In the genomic region with DNA sequence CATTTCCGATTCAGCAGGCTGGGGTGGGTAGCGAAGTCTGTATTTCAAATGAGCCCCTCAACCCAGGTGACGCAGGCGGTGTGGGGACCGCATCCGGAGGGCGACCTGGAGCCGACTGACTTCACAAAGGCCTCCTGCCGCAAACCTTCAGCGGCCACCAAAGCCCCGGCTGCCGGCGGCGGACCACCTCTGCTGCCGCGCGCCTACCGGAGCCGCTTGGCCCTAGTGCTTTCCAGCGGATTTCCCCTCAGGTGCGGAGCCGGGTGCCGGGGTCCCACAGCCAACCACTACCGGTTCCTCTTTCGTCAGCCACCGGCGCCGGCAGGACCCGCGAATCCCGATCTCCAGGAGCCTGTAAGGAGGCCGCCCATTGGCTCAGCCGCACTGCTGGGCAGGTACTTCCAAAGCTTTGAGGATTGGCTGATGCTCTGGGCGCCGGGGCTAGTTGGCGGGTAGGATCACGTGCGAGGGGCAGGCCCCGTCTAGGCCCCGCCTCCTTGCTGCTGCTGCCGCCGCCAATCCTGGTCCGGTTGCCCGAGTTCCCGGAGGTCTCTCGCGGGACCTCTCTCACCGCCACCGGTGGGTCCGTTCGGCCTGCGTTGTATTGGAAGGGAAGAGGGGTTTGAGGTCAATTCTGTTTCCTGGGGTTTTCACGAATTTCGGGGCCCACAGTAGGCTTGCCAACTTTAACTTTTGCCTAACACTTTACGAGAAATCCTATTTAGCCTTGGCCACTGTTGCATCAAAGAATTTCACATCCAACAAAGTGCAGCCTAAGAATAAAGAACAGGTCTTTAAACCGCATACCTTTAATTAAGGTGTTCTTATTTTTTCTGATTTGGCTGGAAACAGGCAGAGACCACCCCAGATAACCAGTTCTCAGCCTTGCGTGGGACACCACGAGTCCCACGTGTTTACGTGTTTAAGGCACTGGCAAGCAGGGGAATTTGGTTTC, we compare ENCODE assay signal across 1 cellular context.
A peak's percentile ranks its signal among the peaks of the same experiment; 100 is the strongest.
TF ChIP-seq lines count a peak whose summit lies in the region.

A gene (plus strand): TSS at position 494 of the 955 bp plus-strand sequence. CDS start 5,732 bp downstream, outside the sequence.

TF ChIP-seq in SK-N-SH, 30 proteins besides CTCF, POLR2A, EP300 and RAD21 (continued from another document):
- TF ChIP-seq, protein P1, sequence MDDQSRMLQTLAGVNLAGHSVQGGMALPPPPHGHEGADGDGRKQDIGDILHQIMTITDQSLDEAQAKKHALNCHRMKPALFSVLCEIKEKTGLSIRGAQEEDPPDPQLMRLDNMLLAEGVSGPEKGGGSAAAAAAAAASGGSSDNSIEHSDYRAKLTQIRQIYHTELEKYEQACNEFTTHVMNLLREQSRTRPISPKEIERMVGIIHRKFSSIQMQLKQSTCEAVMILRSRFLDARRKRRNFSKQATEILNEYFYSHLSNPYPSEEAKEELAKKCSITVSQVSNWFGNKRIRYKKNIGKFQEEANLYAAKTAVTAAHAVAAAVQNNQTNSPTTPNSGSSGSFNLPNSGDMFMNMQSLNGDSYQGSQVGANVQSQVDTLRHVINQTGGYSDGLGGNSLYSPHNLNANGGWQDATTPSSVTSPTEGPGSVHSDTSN (IDR thresholded peaks at IDR 0.05): peak; percentile 10; the same call in 1 of the 2 replicates
- TF ChIP-seq JUND (IDR thresholded peaks at IDR 0.05) (peak; percentile 44; the same call in 1 of the 2 replicates), TAF1 (IDR thresholded peaks at IDR 0.05; ENCODE audit: borderline replicate concordance, low read depth, low read length) (peak; percentile 82), MXI1 (IDR thresholded peaks at IDR 0.05; ENCODE audit: low read depth, low read length) (peak; percentile 67), SMC3 (IDR thresholded peaks at IDR 0.05; ENCODE audit: low read depth, low read length) (no peak), EZH2phosphoT487 (IDR thresholded peaks at IDR 0.05; ENCODE audit: borderline replicate concordance, low read depth) (no peak), GATA2 (CRISPR knock-in tag; IDR thresholded peaks at IDR 0.05) (no peak), YY1 (IDR thresholded peaks at IDR 0.05; ENCODE audit: low read depth) (peak; percentile 46), TCF12 (IDR thresholded peaks at IDR 0.05) (no peak; the same call in 1 of the 2 replicates), POLR2AphosphoS5 (IDR thresholded peaks at IDR 0.05; ENCODE audit: low read depth, low read length) (peak; percentile 94), RFX5 (IDR thresholded peaks at IDR 0.05; ENCODE audit: low read length) (peak; percentile 58; the same call in 1 of the 2 replicates), ELF1 (IDR thresholded peaks at IDR 0.05) (peak; percentile 91)
- TF ChIP-seq, protein P2, sequence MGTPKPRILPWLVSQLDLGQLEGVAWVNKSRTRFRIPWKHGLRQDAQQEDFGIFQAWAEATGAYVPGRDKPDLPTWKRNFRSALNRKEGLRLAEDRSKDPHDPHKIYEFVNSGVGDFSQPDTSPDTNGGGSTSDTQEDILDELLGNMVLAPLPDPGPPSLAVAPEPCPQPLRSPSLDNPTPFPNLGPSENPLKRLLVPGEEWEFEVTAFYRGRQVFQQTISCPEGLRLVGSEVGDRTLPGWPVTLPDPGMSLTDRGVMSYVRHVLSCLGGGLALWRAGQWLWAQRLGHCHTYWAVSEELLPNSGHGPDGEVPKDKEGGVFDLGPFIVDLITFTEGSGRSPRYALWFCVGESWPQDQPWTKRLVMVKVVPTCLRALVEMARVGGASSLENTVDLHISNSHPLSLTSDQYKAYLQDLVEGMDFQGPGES (IDR thresholded peaks at IDR 0.05; ENCODE audit: low read depth, low read length): peak; percentile 64; the same call in 1 of the 2 replicates
- TF ChIP-seq, protein P3, sequence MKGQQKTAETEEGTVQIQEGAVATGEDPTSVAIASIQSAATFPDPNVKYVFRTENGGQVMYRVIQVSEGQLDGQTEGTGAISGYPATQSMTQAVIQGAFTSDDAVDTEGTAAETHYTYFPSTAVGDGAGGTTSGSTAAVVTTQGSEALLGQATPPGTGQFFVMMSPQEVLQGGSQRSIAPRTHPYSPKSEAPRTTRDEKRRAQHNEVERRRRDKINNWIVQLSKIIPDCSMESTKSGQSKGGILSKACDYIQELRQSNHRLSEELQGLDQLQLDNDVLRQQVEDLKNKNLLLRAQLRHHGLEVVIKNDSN (IDR thresholded peaks at IDR 0.05; ENCODE audit: borderline replicate concordance, low read depth): peak; percentile 92
- TF ChIP-seq, protein P4, sequence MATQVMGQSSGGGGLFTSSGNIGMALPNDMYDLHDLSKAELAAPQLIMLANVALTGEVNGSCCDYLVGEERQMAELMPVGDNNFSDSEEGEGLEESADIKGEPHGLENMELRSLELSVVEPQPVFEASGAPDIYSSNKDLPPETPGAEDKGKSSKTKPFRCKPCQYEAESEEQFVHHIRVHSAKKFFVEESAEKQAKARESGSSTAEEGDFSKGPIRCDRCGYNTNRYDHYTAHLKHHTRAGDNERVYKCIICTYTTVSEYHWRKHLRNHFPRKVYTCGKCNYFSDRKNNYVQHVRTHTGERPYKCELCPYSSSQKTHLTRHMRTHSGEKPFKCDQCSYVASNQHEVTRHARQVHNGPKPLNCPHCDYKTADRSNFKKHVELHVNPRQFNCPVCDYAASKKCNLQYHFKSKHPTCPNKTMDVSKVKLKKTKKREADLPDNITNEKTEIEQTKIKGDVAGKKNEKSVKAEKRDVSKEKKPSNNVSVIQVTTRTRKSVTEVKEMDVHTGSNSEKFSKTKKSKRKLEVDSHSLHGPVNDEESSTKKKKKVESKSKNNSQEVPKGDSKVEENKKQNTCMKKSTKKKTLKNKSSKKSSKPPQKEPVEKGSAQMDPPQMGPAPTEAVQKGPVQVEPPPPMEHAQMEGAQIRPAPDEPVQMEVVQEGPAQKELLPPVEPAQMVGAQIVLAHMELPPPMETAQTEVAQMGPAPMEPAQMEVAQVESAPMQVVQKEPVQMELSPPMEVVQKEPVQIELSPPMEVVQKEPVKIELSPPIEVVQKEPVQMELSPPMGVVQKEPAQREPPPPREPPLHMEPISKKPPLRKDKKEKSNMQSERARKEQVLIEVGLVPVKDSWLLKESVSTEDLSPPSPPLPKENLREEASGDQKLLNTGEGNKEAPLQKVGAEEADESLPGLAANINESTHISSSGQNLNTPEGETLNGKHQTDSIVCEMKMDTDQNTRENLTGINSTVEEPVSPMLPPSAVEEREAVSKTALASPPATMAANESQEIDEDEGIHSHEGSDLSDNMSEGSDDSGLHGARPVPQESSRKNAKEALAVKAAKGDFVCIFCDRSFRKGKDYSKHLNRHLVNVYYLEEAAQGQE (IDR thresholded peaks at IDR 0.05; ENCODE audit: low read depth, low read length): peak; percentile 40; the same call in 1 of the 2 replicates
